Comparison of ENCODE assay signal across 9 cellular contexts in the genomic region with DNA sequence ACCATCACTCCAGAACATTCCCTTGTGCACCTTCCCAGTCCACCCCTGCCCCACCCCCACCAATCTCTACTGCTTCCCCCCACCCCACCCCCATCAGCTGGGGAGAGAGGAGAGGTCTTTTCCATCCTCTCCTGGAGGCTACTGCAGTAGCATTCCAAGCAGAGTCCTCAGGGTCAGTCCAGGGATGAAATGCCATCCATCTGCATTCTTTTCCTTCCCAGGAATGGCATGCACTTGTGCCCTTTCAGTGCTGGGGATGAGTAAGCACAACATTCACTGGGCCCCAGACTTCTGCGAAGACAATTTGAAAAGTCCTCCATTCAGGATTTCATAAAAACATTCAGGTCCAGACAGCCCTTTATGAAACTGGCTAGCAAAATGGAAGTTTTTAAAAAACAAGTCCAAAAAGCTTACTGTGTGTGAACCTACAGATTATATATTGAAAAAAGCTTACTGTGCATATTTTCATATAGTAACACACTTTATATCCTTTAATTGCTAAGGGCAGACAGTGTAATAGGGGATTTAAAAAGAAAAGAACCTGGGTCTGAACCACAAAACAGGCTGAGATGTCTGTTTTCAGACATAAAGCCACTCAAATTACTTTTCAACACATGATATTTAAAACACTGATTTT. TPM values are rescaled to one million over a fixed set of nuclear protein-coding genes. Genes with fewer than 3 reads are reported as not detected.
A peak's percentile ranks its signal among the peaks of the same experiment; 100 is the strongest.
DNase-seq lines count a peak whose midpoint lies in the region; ATAC-seq lines count a peak whose summit lies in the region.
"Had no signal": no experiment of that assay in that cellular context is flagged by ENCODE, and none has a peak within 500 bp of the region (broad histone marks: within the 10 kb centered on the region; RNA-seq: fewer than 3 reads in every experiment).

No MANE protein-coding gene starts in this region.

- H2BK12ac ChIP-seq in trophoblast cell (ENCODE audit: low read length) = no peak overlapping the region

- no peak overlapping the region for H3K4ac ChIP-seq in trophoblast cell (ENCODE audit: low read depth, low read length)

- H3K9ac ChIP-seq in trophoblast cell (ENCODE audit: low read length) = no peak overlapping the region

- intact Hi-C loops in Right ventricle myocardium superior (cut with DNase I) = no loop called here
- intact Hi-C loops in CD4-positive, alpha-beta memory T cell (cut with micrococcal nuclease) = no loop called here

- no peak overlapping the region for H3K18ac ChIP-seq in trophoblast cell (ENCODE audit: low read length)

- DNase-seq in GM04503 (ENCODE audit: low read depth) (peak; percentile 64), SW 1271 (lab: John Stamatoyannopoulos, UW) (peak; percentile 35 to 63), Right ventricle myocardium superior (no peak), trophoblast cell (peak; percentile 93 to 94)
- no peak for DNase-seq in activated CD4-positive, alpha-beta T cell treated with anti-CD3 and anti-CD28 coated beads for 48 hours
- DNase-seq in stimulated activated CD4-positive, alpha-beta T cell treated with anti-CD3 and anti-CD28 coated beads, Interleukin-4, amount 100 ng/mL, for 1 hour = no peak
- no peak for DNase-seq in CD4-positive, alpha-beta memory T cell
- DNase-seq in activated naive CD4-positive, alpha-beta T cell (lab: John Stamatoyannopoulos, UW) = no peak

- peak overlapping the region; percentile 17 for H3K14ac ChIP-seq in trophoblast cell (ENCODE audit: low read length)

- H3K27ac Mint-ChIP-seq in CD4-positive, alpha-beta memory T cell = no peak overlapping the region
- H3K27ac Mint-ChIP-seq: progenitor cell of endocrine pancreas had no signal

- peaks cover 14 to 19% of the 10 kb centered on the region in 2 experiments for H3K4me1 ChIP-seq in trophoblast cell (ENCODE audit: control insufficient read depth in 1 of 2, insufficient read depth in 2 of 2, low read length in 2 of 2)
- H3K4me1 ChIP-seq in CD4-positive, alpha-beta memory T cell (ENCODE audit: insufficient read depth, low read length) = no peaks in the 10 kb centered on the region

- no peaks in the 10 kb centered on the region for H3K27me3 ChIP-seq in trophoblast cell (ENCODE audit: insufficient read depth, low read length)
- no peaks in the 10 kb centered on the region for H3K27me3 ChIP-seq in CD4-positive, alpha-beta memory T cell (ENCODE audit: insufficient read depth, low read length)

- peak overlapping the region; percentile 48 for H4K91ac ChIP-seq in trophoblast cell (ENCODE audit: low read depth, low read length)

- H3K9me3 ChIP-seq in trophoblast cell (ENCODE audit: insufficient read depth, low read depth, low read length) = no peaks in the 10 kb centered on the region
- no peaks in the 10 kb centered on the region for H3K9me3 ChIP-seq in CD4-positive, alpha-beta memory T cell (ENCODE audit: control insufficient read depth in 1 of 2, low read length in 2 of 2)

- peaks cover 6 to 17% of the 10 kb centered on the region in 2 donors for H3K36me3 Mint-ChIP-seq in CD4-positive, alpha-beta memory T cell

- no peak overlapping the region for H3K4me3 ChIP-seq in trophoblast cell (ENCODE audit: low read depth, low read length)
- H3K4me3 ChIP-seq in CD4-positive, alpha-beta memory T cell (ENCODE audit: low read length in 2 of 2) = no peak overlapping the region

- no peaks in the 10 kb centered on the region for H3K9me3 Mint-ChIP-seq in CD4-positive, alpha-beta memory T cell

- peak overlapping the region; percentile 27 for H2BK120ac ChIP-seq in trophoblast cell (ENCODE audit: insufficient read depth, low read length, poor library complexity)

- no peak overlapping the region for H4K8ac ChIP-seq in trophoblast cell (ENCODE audit: low read depth, low read length)

- no peaks in the 10 kb centered on the region for H3K27me3 Mint-ChIP-seq in CD4-positive, alpha-beta memory T cell
- H3K27me3 Mint-ChIP-seq: progenitor cell of endocrine pancreas had no signal

- H3K4me2 ChIP-seq in trophoblast cell (ENCODE audit: low read length) = no peak overlapping the region

- H3K79me1 ChIP-seq in trophoblast cell (ENCODE audit: low read length) = peaks cover 15% of the 10 kb centered on the region

- no peaks in the 10 kb centered on the region for H3K4me1 Mint-ChIP-seq in CD4-positive, alpha-beta memory T cell

- no peak overlapping the region for H3K23ac ChIP-seq in trophoblast cell (ENCODE audit: low read length)

- no peak overlapping the region for H4K12ac ChIP-seq in trophoblast cell (ENCODE audit: low read depth, low read length)

- ATAC-seq in Right ventricle myocardium superior (ENCODE audit: poor library complexity) = peak; percentile 61

- POLR2A ChIA-PET in CD4-positive, alpha-beta memory T cell (lab: Charles Lee; ENCODE audit: partially characterized antibody) = no interaction called here

- no CpG with 5 or more reads among the region's 1 CpG for WGBS in trophoblast cell (ENCODE audit: extremely low coverage, insufficient coverage, insufficient read length)

- H3K4me3 Mint-ChIP-seq in CD4-positive, alpha-beta memory T cell = no peak overlapping the region

- H2AFZ ChIP-seq in trophoblast cell (ENCODE audit: insufficient read depth, low read length, poor library complexity) = no peak overlapping the region

- H3K27ac ChIP-seq in trophoblast cell (ENCODE audit: low read depth, low read length) = peak overlapping the region; percentile 61
- no peak overlapping the region for H3K27ac ChIP-seq in CD4-positive, alpha-beta memory T cell (ENCODE audit: low read depth, low read length)

- H2BK5ac ChIP-seq in trophoblast cell (ENCODE audit: low read depth, low read length, poor library complexity) = peak overlapping the region; percentile 11

- peaks cover 6% of the 10 kb centered on the region for H3K79me2 ChIP-seq in trophoblast cell (ENCODE audit: control insufficient read depth, insufficient read depth, low read length, poor library complexity)

- CTCF ChIA-PET in CD4-positive, alpha-beta memory T cell (lab: Charles Lee; ENCODE audit: partially characterized antibody) = interaction anchor here (3.4 to 6.1 kb wide), 2 partner anchors 9 to 106 kb away, joined by 12 to 35 read pairs; no protein-coding TSS in a partner anchor

- no peak overlapping the region for H2AK5ac ChIP-seq in trophoblast cell (ENCODE audit: low read length)

- H3K36me3 ChIP-seq in trophoblast cell (ENCODE audit: control insufficient read depth in 1 of 2, insufficient read depth in 2 of 2, low read length in 2 of 2) = peaks cover 0 to 3% of the 10 kb centered on the region in 2 experiments
- H3K36me3 ChIP-seq in CD4-positive, alpha-beta memory T cell (ENCODE audit: insufficient read depth, low read length) = no peaks in the 10 kb centered on the region

RNA-seq across cellular contexts. Expression of a gene that starts 50.0 kb away (rescaled TPM):
- 35.9 TPM for total RNA-seq in Right ventricle myocardium superior
- 87.4 and 93.1 TPM in 2 replicates for polyA plus RNA-seq in trophoblast cell (2013)
- total RNA-seq in CD4-positive, alpha-beta memory T cell = 10 to 100 TPM; 67.4 to 74.5 TPM
- 100 to 1,000 TPM in 1 of 2 donors, 10 to 100 TPM in 1; 98.0 to 107 TPM for polyA plus RNA-seq in CD4-positive, alpha-beta memory T cell

Comparison
In these comparisons a context has a peak if more than half of its experiments do, and no peak if none do; other contexts are left out.
1. DNase-seq: peak in GM04503 (single experiment), SW 1271 (2 of 2) and trophoblast cell (2 of 2); none in Right ventricle myocardium superior (single experiment), activated CD4-positive, alpha-beta T cell treated with anti-CD3 and anti-CD28 coated beads for 48 hours (single experiment), stimulated activated CD4-positive, alpha-beta T cell treated with anti-CD3 and anti-CD28 coated beads, Interleukin-4, amount 100 ng/mL, for 1 hour (single experiment), CD4-positive, alpha-beta memory T cell (0 of 5) and activated naive CD4-positive, alpha-beta T cell (0 of 4).